ENCODE assay signal across 23 cellular contexts in genomic region chr7:5439572-5440496, GRCh38.
"Had no signal": no experiment of that assay in that cellular context is flagged by ENCODE, and none has a peak within 500 bp of the region (broad histone marks: within the 10 kb centered on the region; RNA-seq: fewer than 3 reads in every experiment).

No MANE protein-coding gene starts in this region.

- H3K27ac Mint-ChIP-seq: activated B cell treated with CpG ODN at 0.5 μM for 24 hours; activated CD4-positive, alpha-beta T cell treated with anti-CD3 and anti-CD28 coated beads for 36 hours; activated naive CD8-positive, alpha-beta T cell; activated T-helper 2 cell treated with anti-CD3 and anti-CD28 coated beads, Interferon-gamma antibody, Interleukin-2, Interleukin-4, amounts not matched to agents 10 μg/mL and 5 μg/mL and 100 μg/mL, durations not matched to agents 14 hours and 24 hours and 36 hours; effector memory CD8-positive, alpha-beta T cell; mesothelial cell of epicardium; naive thymus-derived CD8-positive, alpha-beta T cell had no signal

- H3K9me3 ChIP-seq: adrenal gland, colonic mucosa, prostate gland, thyroid gland had no signal

- H3K4me1 ChIP-seq: adrenal gland, colonic mucosa, prostate gland had no signal

- DNase-seq: activated B cell treated with CpG ODN at 0.5 μM for 24 hours; activated CD4-positive, alpha-beta T cell treated with anti-CD3 and anti-CD28 coated beads for 36 hours; activated CD4-positive, alpha-beta T cell treated with anti-CD3 and anti-CD28 coated beads, Interleukin-2, amount 50 U/mL, for 4 hours; activated CD8-positive, alpha-beta memory T cell treated with anti-CD3 and anti-CD28 coated beads, Interleukin-2, amount 50 U/mL, for 48 hours; activated naive CD4-positive, alpha-beta T cell; activated T-cell treated with anti-CD3 and anti-CD28 coated beads, Interleukin-2, amount 50 U/mL, for 4 hours; adrenal gland; colonic mucosa; dorsolateral prefrontal cortex; effector memory CD8-positive, alpha-beta T cell; head of caudate nucleus; left colon; naive thymus-derived CD8-positive, alpha-beta T cell; ovary; stimulated activated CD4-positive, alpha-beta T cell treated with anti-CD3 and anti-CD28 coated beads, Interleukin-4, amount 100 ng/mL, for 24 hours; stimulated activated naive CD8-positive, alpha-beta T cell treated with anti-CD3 and anti-CD28 coated beads, Interleukin-15, Interleukin-2, amounts not matched to agents 100 U/mL and 50 U/mL, for 24 hours; T-helper 9 cell; thyroid gland had no signal

- H3K36me3 ChIP-seq: adrenal gland, colonic mucosa, ovary, prostate gland, thyroid gland had no signal

- H3K4me3 ChIP-seq: adrenal gland, colonic mucosa, dorsolateral prefrontal cortex, esophagus muscularis mucosa, ovary, prostate gland, thyroid gland had no signal

- H3K4me3 Mint-ChIP-seq: activated B cell treated with CpG ODN at 0.5 μM for 24 hours; activated CD4-positive, alpha-beta T cell treated with anti-CD3 and anti-CD28 coated beads for 36 hours; activated naive CD8-positive, alpha-beta T cell; activated T-cell treated with anti-CD3 and anti-CD28 coated beads, Interleukin-2, amount 50 U/mL, for 4 hours; effector memory CD8-positive, alpha-beta T cell; mesothelial cell of epicardium; naive thymus-derived CD8-positive, alpha-beta T cell had no signal

- H3K27me3 Mint-ChIP-seq: activated B cell treated with CpG ODN at 0.5 μM for 24 hours; activated CD4-positive, alpha-beta T cell treated with anti-CD3 and anti-CD28 coated beads for 36 hours; activated naive CD8-positive, alpha-beta T cell had no signal

- H3K27me3 ChIP-seq: adrenal gland, colonic mucosa, dorsolateral prefrontal cortex, esophagus muscularis mucosa, ovary, thyroid gland had no signal

- ATAC-seq: activated CD4-positive, alpha-beta T cell treated with anti-CD3 and anti-CD28 coated beads for 36 hours; activated T-cell treated with anti-CD3 and anti-CD28 coated beads, Interleukin-2, amount 50 U/mL, for 4 hours; effector memory CD8-positive, alpha-beta T cell; naive thymus-derived CD8-positive, alpha-beta T cell; stimulated activated naive CD8-positive, alpha-beta T cell treated with anti-CD3 and anti-CD28 coated beads, Interleukin-15, Interleukin-2, amounts not matched to agents 100 U/mL and 50 U/mL, for 24 hours had no signal

- H3K9me3 Mint-ChIP-seq: effector memory CD8-positive, alpha-beta T cell; mesothelial cell of epicardium had no signal

- H3K4me1 Mint-ChIP-seq: activated CD4-positive, alpha-beta T cell treated with anti-CD3 and anti-CD28 coated beads for 36 hours had no signal

- H3K27ac ChIP-seq: adrenal gland, colonic mucosa, dorsolateral prefrontal cortex, esophagus muscularis mucosa, ovary, prostate gland had no signal
